In the genomic region with DNA sequence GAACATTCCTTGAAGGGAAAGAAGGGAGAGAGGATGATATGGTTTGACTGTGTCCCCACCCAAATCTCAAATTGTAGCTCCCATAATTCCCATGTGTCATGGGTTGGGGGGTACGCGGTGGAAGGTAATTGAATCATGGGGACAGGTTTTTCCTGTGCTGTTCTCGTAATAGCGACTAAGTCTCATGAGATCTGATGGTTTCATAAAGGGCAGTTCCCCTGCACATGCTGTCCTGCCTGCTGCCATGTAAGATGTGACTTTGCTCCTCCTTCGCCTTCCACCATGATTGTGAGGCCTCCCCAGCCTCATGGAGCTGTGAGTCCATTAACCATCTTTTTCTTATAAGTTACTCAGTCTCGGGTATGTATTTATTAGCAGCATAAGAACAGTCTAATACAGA, we compare ENCODE assay signal across 1 cellular context.
TF ChIP-seq lines count a peak whose summit lies in the region.

No MANE protein-coding gene starts in this region.

TF ChIP-seq in K562, 482 proteins besides CTCF, POLR2A, EP300 and RAD21:
- TF ChIP-seq ZNF431 (CRISPR knock-in tag; IDR thresholded peaks at IDR 0.05) = peak; percentile 82
